In genomic region chr9:34458013-34458966, GRCh38 we compare ENCODE assay signal across 1 cellular context.
A peak's percentile ranks its signal among the peaks of the same experiment; 100 is the strongest.
TF ChIP-seq lines count a peak whose summit lies in the region.

Gene DNAI1, plus strand, starts transcription at chr9:34458805. Its CDS starts 201 bp downstream, at chr9:34459006.
A gene with protein sequence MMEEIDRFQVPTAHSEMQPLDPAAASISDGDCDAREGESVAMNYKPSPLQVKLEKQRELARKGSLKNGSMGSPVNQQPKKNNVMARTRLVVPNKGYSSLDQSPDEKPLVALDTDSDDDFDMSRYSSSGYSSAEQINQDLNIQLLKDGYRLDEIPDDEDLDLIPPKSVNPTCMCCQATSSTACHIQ (minus strand): TSS chr9:34458570. CDS start chr9:34458263, 307 bp downstream.

TF ChIP-seq in HepG2, 621 proteins besides CTCF, POLR2A, EP300 and RAD21 (continued from another document):
- no peak for TF ChIP-seq ZNF468 (CRISPR knock-in tag; IDR thresholded peaks at IDR 0.05)
- TF ChIP-seq SOX6 (IDR thresholded peaks at IDR 0.05) = no peak
- TF ChIP-seq SOX6 (CRISPR knock-in tag; IDR thresholded peaks at IDR 0.05) = 0 out of 2 replicates have a peak, but pooled peaks have one; percentile 20
- TF ChIP-seq, protein P1, sequence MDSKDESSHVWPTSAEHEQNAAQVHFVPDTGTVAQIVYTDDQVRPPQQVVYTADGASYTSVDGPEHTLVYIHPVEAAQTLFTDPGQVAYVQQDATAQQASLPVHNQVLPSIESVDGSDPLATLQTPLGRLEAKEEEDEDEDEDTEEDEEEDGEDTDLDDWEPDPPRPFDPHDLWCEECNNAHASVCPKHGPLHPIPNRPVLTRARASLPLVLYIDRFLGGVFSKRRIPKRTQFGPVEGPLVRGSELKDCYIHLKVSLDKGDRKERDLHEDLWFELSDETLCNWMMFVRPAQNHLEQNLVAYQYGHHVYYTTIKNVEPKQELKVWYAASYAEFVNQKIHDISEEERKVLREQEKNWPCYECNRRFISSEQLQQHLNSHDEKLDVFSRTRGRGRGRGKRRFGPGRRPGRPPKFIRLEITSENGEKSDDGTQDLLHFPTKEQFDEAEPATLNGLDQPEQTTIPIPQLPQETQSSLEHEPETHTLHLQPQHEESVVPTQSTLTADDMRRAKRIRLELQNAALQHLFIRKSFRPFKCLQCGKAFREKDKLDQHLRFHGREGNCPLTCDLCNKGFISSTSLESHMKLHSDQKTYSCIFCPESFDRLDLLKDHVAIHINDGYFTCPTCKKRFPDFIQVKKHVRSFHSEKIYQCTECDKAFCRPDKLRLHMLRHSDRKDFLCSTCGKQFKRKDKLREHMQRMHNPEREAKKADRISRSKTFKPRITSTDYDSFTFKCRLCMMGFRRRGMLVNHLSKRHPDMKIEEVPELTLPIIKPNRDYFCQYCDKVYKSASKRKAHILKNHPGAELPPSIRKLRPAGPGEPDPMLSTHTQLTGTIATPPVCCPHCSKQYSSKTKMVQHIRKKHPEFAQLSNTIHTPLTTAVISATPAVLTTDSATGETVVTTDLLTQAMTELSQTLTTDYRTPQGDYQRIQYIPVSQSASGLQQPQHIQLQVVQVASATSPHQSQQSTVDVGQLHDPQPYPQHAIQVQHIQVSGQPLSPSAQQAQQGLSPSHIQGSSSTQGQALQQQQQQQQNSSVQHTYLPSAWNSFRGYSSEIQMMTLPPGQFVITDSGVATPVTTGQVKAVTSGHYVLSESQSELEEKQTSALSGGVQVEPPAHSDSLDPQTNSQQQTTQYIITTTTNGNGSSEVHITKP (CRISPR knock-in tag; IDR thresholded peaks at IDR 0.05; ENCODE audit: low read depth) = no peak
- no peak for TF ChIP-seq NCOA5 (CRISPR knock-in tag; IDR thresholded peaks at IDR 0.05)
- TF ChIP-seq ZNF562 (CRISPR knock-in tag; IDR thresholded peaks at IDR 0.05; ENCODE audit: borderline replicate concordance) = no peak
- TF ChIP-seq ZNF549 (CRISPR knock-in tag; IDR thresholded peaks at IDR 0.05) = no peak
- TF ChIP-seq TBL1XR1 (IDR thresholded peaks at IDR 0.05; ENCODE audit: borderline replicate concordance, low read length, partially characterized antibody) = no peak
- no peak for TF ChIP-seq RFXANK (CRISPR knock-in tag; IDR thresholded peaks at IDR 0.05)
- no peak for TF ChIP-seq ARNT (IDR thresholded peaks at IDR 0.05)
- no peak for TF ChIP-seq SOX5 (CRISPR knock-in tag; IDR thresholded peaks at IDR 0.05; ENCODE audit: borderline replicate concordance)
- TF ChIP-seq, protein P2, sequence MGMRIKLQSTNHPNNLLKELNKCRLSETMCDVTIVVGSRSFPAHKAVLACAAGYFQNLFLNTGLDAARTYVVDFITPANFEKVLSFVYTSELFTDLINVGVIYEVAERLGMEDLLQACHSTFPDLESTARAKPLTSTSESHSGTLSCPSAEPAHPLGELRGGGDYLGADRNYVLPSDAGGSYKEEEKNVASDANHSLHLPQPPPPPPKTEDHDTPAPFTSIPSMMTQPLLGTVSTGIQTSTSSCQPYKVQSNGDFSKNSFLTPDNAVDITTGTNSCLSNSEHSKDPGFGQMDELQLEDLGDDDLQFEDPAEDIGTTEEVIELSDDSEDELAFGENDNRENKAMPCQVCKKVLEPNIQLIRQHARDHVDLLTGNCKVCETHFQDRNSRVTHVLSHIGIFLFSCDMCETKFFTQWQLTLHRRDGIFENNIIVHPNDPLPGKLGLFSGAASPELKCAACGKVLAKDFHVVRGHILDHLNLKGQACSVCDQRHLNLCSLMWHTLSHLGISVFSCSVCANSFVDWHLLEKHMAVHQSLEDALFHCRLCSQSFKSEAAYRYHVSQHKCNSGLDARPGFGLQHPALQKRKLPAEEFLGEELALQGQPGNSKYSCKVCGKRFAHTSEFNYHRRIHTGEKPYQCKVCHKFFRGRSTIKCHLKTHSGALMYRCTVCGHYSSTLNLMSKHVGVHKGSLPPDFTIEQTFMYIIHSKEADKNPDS (CRISPR knock-in tag; IDR thresholded peaks at IDR 0.05) = no peak
- no peak for TF ChIP-seq FOXA1 (IDR thresholded peaks at IDR 0.05)
- TF ChIP-seq FOXA1 (CRISPR knock-in tag; IDR thresholded peaks at IDR 0.05) = no peak
- no peak for TF ChIP-seq BATF2 (CRISPR knock-in tag; IDR thresholded peaks at IDR 0.05)
- no peak for TF ChIP-seq SOX13 (IDR thresholded peaks at IDR 0.05)
- TF ChIP-seq SOX13 (CRISPR knock-in tag; conservative IDR thresholded peaks at IDR 0.05 in 1 of 2, IDR thresholded peaks at IDR 0.05 in 1 of 2) = no peak
- no peak for TF ChIP-seq ZNF747 (CRISPR knock-in tag; IDR thresholded peaks at IDR 0.05; ENCODE audit: borderline replicate concordance)
- TF ChIP-seq ZC3H4 (CRISPR knock-in tag; IDR thresholded peaks at IDR 0.05; ENCODE audit: borderline replicate concordance) = no peak
- no peak for TF ChIP-seq DBP (CRISPR knock-in tag; IDR thresholded peaks at IDR 0.05; ENCODE audit: not compliant biosample characterization)
- peak; percentile 61 for TF ChIP-seq XRCC5 (optimal IDR thresholded peaks at IDR 0.05; ENCODE audit: low read length)
- no peak for TF ChIP-seq KMT2A (CRISPR knock-in tag; IDR thresholded peaks at IDR 0.05)
- TF ChIP-seq TARDBP (CRISPR knock-in tag; IDR thresholded peaks at IDR 0.05) = 0 out of 2 replicates have a peak, but pooled peaks have one; percentile 24
- TF ChIP-seq, protein P3, sequence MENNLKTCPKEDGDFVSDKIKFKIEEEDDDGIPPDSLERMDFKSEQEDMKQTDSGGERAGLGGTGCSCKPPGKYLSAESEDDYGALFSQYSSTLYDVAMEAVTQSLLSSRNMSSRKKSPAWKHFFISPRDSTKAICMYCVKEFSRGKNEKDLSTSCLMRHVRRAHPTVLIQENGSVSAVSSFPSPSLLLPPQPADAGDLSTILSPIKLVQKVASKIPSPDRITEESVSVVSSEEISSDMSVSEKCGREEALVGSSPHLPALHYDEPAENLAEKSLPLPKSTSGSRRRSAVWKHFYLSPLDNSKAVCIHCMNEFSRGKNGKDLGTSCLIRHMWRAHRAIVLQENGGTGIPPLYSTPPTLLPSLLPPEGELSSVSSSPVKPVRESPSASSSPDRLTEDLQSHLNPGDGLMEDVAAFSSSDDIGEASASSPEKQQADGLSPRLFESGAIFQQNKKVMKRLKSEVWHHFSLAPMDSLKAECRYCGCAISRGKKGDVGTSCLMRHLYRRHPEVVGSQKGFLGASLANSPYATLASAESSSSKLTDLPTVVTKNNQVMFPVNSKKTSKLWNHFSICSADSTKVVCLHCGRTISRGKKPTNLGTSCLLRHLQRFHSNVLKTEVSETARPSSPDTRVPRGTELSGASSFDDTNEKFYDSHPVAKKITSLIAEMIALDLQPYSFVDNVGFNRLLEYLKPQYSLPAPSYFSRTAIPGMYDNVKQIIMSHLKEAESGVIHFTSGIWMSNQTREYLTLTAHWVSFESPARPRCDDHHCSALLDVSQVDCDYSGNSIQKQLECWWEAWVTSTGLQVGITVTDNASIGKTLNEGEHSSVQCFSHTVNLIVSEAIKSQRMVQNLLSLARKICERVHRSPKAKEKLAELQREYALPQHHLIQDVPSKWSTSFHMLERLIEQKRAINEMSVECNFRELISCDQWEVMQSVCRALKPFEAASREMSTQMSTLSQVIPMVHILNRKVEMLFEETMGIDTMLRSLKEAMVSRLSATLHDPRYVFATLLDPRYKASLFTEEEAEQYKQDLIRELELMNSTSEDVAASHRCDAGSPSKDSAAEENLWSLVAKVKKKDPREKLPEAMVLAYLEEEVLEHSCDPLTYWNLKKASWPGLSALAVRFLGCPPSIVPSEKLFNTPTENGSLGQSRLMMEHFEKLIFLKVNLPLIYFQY (CRISPR knock-in tag; IDR thresholded peaks at IDR 0.05; ENCODE audit: borderline replicate concordance) = no peak
- TF ChIP-seq, protein P4, sequence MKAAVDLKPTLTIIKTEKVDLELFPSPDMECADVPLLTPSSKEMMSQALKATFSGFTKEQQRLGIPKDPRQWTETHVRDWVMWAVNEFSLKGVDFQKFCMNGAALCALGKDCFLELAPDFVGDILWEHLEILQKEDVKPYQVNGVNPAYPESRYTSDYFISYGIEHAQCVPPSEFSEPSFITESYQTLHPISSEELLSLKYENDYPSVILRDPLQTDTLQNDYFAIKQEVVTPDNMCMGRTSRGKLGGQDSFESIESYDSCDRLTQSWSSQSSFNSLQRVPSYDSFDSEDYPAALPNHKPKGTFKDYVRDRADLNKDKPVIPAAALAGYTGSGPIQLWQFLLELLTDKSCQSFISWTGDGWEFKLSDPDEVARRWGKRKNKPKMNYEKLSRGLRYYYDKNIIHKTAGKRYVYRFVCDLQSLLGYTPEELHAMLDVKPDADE (CRISPR knock-in tag; IDR thresholded peaks at IDR 0.05) = no peak
- TF ChIP-seq MZF1 (CRISPR knock-in tag; IDR thresholded peaks at IDR 0.05; ENCODE audit: borderline replicate concordance) = no peak
- no peak for TF ChIP-seq ZNF839 (CRISPR knock-in tag; IDR thresholded peaks at IDR 0.05; ENCODE audit: borderline replicate concordance)
- TF ChIP-seq ZFP37 (CRISPR knock-in tag; IDR thresholded peaks at IDR 0.05; ENCODE audit: borderline replicate concordance) = no peak
- TF ChIP-seq ZNF878 (CRISPR knock-in tag; IDR thresholded peaks at IDR 0.05) = no peak
- TF ChIP-seq ZNF850 (CRISPR knock-in tag; conservative IDR thresholded peaks at IDR 0.05) = no peak
- no peak for TF ChIP-seq WIZ (CRISPR knock-in tag; IDR thresholded peaks at IDR 0.05)
- no peak for TF ChIP-seq ZKSCAN1 (IDR thresholded peaks at IDR 0.05; ENCODE audit: low read length)
- TF ChIP-seq TCF12 (IDR thresholded peaks at IDR 0.05) = no peak
- TF ChIP-seq TCF12 (CRISPR knock-in tag; IDR thresholded peaks at IDR 0.05) = no peak
- TF ChIP-seq UBTF (CRISPR knock-in tag; IDR thresholded peaks at IDR 0.05) = peak; percentile 66; the same call in 1 of the 2 replicates
- TF ChIP-seq GATAD1 (CRISPR knock-in tag; IDR thresholded peaks at IDR 0.05) = no peak
- TF ChIP-seq ZXDC (CRISPR knock-in tag; IDR thresholded peaks at IDR 0.05) = no peak
- TF ChIP-seq YEATS4 (CRISPR knock-in tag; IDR thresholded peaks at IDR 0.05; ENCODE audit: borderline replicate concordance) = peak; percentile 41; the same call in 1 of the 2 replicates
- TF ChIP-seq THAP7 (CRISPR knock-in tag; IDR thresholded peaks at IDR 0.05) = no peak
- no peak for TF ChIP-seq RNF2 (conservative IDR thresholded peaks at IDR 0.05; ENCODE audit: low read depth)
- TF ChIP-seq TEAD2 (CRISPR knock-in tag; IDR thresholded peaks at IDR 0.05) = no peak
- TF ChIP-seq, protein P5, sequence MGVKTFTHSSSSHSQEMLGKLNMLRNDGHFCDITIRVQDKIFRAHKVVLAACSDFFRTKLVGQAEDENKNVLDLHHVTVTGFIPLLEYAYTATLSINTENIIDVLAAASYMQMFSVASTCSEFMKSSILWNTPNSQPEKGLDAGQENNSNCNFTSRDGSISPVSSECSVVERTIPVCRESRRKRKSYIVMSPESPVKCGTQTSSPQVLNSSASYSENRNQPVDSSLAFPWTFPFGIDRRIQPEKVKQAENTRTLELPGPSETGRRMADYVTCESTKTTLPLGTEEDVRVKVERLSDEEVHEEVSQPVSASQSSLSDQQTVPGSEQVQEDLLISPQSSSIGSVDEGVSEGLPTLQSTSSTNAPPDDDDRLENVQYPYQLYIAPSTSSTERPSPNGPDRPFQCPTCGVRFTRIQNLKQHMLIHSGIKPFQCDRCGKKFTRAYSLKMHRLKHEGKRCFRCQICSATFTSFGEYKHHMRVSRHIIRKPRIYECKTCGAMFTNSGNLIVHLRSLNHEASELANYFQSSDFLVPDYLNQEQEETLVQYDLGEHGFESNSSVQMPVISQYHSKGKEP (CRISPR knock-in tag; IDR thresholded peaks at IDR 0.05) = no peak
- TF ChIP-seq JUND (CRISPR knock-in tag; IDR thresholded peaks at IDR 0.05) = no peak
